In the genomic region with DNA sequence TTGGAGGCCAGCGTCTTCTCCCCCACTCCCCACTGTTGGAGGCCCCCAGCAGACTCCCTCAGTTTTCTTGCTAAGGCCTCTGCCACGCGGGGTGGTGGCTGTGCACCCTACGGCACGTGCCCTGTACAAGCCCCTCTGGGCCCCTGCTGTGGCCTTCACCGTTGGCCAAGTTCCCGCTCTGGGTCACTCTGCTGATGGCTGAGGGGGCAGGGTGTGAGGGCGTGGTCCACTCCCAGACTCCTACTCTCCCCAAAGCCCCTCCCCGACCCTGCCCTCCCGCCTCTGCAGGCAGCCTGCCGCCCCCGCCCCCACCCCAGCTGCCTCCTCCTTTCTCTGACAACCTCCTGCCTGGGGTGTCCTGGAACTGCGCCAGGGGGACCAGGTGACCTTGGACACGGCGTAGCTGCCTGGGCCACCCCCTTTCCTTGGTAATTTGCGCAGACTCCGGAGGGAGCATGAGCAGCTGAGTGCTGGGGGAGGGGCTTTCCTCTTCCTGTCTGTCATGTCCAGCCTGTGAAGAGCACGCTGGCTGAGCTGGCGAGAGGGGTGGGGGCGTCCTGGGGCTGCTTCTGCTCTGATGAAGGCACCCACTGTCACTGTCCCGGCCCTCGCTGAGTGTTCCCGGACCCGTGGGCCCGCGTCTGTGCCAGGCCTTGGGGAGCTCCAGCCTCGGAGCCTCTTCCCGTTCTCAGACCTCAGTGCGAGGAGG, we compare ENCODE assay signal across 12 cellular contexts.
DNase-seq lines count a peak whose midpoint lies in the region; ATAC-seq and TF ChIP-seq lines count a peak whose summit lies in the region.
"Had no signal": no experiment of that assay in that cellular context is flagged by ENCODE, and none has a peak within 500 bp of the region (broad histone marks: within the 10 kb centered on the region; RNA-seq: fewer than 3 reads in every experiment).

No MANE protein-coding gene starts in this region.

- H3K36me3 ChIP-seq in right atrium auricular region (no peaks in the 10 kb centered on the region), upper lobe of right lung (no peaks in the 10 kb centered on the region), trophoblast cell (ENCODE audit: control insufficient read depth in 1 of 2, insufficient read depth in 2 of 2, low read length in 2 of 2) (no peaks in the 10 kb centered on the region)

- H3K9me3 ChIP-seq in right atrium auricular region (peaks cover 0 to 5% of the 10 kb centered on the region in 2 donors), upper lobe of right lung (no peaks in the 10 kb centered on the region), trophoblast cell (ENCODE audit: insufficient read depth, low read depth, low read length) (peaks cover 5% of the 10 kb centered on the region)

- peaks cover 18 to 62% of the 10 kb centered on the region in 2 donors for H3K27me3 Mint-ChIP-seq in effector memory CD8-positive, alpha-beta T cell

- ATAC-seq in Right ventricle myocardium inferior (no peak), left colon (peak; percentile 55), upper lobe of right lung (peak; percentile 6)
- no peak for ATAC-seq in effector memory CD8-positive, alpha-beta T cell (replicated peaks)
- ATAC-seq: stimulated activated memory B cell treated with anti-CD40 and anti-IgM and Interleukin-4, amounts not matched to agents 10 μg/mL and 1 μg/mL and 100 μg/mL, for 72 hours; T-helper 17 cell had no signal

- H3K23ac ChIP-seq in trophoblast cell (ENCODE audit: low read length): no peak overlapping the region

- no peak overlapping the region for H3K14ac ChIP-seq in trophoblast cell (ENCODE audit: low read length)

- H3K79me2 ChIP-seq in trophoblast cell (ENCODE audit: control insufficient read depth, insufficient read depth, low read length, poor library complexity): no peaks in the 10 kb centered on the region

- no peak overlapping the region for H3K18ac ChIP-seq in trophoblast cell (ENCODE audit: low read length)

- H2BK5ac ChIP-seq in trophoblast cell (ENCODE audit: low read depth, low read length, poor library complexity): no peak overlapping the region

- H3K27me3 ChIP-seq in right atrium auricular region: no peaks in the 10 kb centered on the region
- H3K27me3 ChIP-seq in upper lobe of right lung: no peaks in the 10 kb centered on the region
- no peaks in the 10 kb centered on the region for H3K27me3 ChIP-seq in trophoblast cell (ENCODE audit: insufficient read depth, low read length)

- peaks cover 10 to 11% of the 10 kb centered on the region in 2 donors for H3K4me1 Mint-ChIP-seq in effector memory CD8-positive, alpha-beta T cell (ENCODE audit: low read depth in 2 of 2)

- H4K91ac ChIP-seq in trophoblast cell (ENCODE audit: low read depth, low read length): no peak overlapping the region

- no peak overlapping the region for H2BK120ac ChIP-seq in trophoblast cell (ENCODE audit: insufficient read depth, low read length, poor library complexity)

- no peak overlapping the region for H3K4ac ChIP-seq in trophoblast cell (ENCODE audit: low read depth, low read length)

- no peak overlapping the region for H2BK12ac ChIP-seq in trophoblast cell (ENCODE audit: low read length)

- intact Hi-C loops in Right ventricle myocardium inferior (cut with DNase I) (no loop called here), left colon (cut with DNase I, micrococcal nuclease) (no loop called here), upper lobe of right lung (cut with DNase I) (no loop called here)

- H3K9me3 Mint-ChIP-seq in effector memory CD8-positive, alpha-beta T cell: no peaks in the 10 kb centered on the region

- H3K9ac ChIP-seq in trophoblast cell (ENCODE audit: low read length): no peak overlapping the region

- no peak overlapping the region for H3K4me3 Mint-ChIP-seq in effector memory CD8-positive, alpha-beta T cell
- H3K4me3 Mint-ChIP-seq: stimulated activated memory B cell treated with anti-CD40 and anti-IgM and Interleukin-4, amounts not matched to agents 10 μg/mL and 1 μg/mL and 100 μg/mL, for 72 hours; T-helper 17 cell had no signal

- DNase-seq in Right ventricle myocardium inferior (ENCODE audit: missing footprints) (peak; percentile 50), right atrium auricular region (ENCODE audit: low spot score) (no peak), UCSD-AML1 (lab: John Stamatoyannopoulos, UW; ENCODE audit: unreplicated experiment) (peak; percentile 55), left colon (peak; percentile 66 to 78), upper lobe of right lung (no peak), trophoblast cell (no peak), 8988T (no peak)
- no peak for DNase-seq in effector memory CD8-positive, alpha-beta T cell
- DNase-seq: activated T-cell treated with anti-CD3 and anti-CD28 coated beads, Interleukin-2, amount 50 U/mL, for 1 hour; NCI-H226; T-helper 17 cell had no signal

- H3K4me1 ChIP-seq in right atrium auricular region (peaks cover 0 to 16% of the 10 kb centered on the region in 2 donors), upper lobe of right lung (peaks cover 2% of the 10 kb centered on the region), trophoblast cell (ENCODE audit: control insufficient read depth in 1 of 2, insufficient read depth in 2 of 2, low read length in 2 of 2) (no peaks in the 10 kb centered on the region)

- no peak overlapping the region for H2AFZ ChIP-seq in trophoblast cell (ENCODE audit: insufficient read depth, low read length, poor library complexity)

- TF ChIP-seq CTCF in right atrium auricular region (IDR thresholded peaks at IDR 0.05) (no peak), upper lobe of right lung (IDR thresholded peaks at IDR 0.05) (no peak)

- no peaks in the 10 kb centered on the region for H3K79me1 ChIP-seq in trophoblast cell (ENCODE audit: low read length)

- H4K12ac ChIP-seq in trophoblast cell (ENCODE audit: low read depth, low read length): no peak overlapping the region

- no peak overlapping the region for H4K8ac ChIP-seq in trophoblast cell (ENCODE audit: low read depth, low read length)

- H3K36me3 Mint-ChIP-seq in effector memory CD8-positive, alpha-beta T cell (ENCODE audit: insufficient read depth): no peaks in the 10 kb centered on the region
- H3K36me3 Mint-ChIP-seq: stimulated activated memory B cell treated with anti-CD40 and anti-IgM and Interleukin-4, amounts not matched to agents 10 μg/mL and 1 μg/mL and 100 μg/mL, for 72 hours had no signal

- peak overlapping the region in 1 of 2 donors; percentile 19 for H3K4me3 ChIP-seq in right atrium auricular region
- peak overlapping the region; percentile 39 for H3K4me3 ChIP-seq in upper lobe of right lung
- no peak overlapping the region for H3K4me3 ChIP-seq in trophoblast cell (ENCODE audit: low read depth, low read length)

- H3K4me2 ChIP-seq in trophoblast cell (ENCODE audit: low read length): no peak overlapping the region

- H3K27ac ChIP-seq in right atrium auricular region (no peak overlapping the region), upper lobe of right lung (no peak overlapping the region), trophoblast cell (ENCODE audit: low read depth, low read length) (no peak overlapping the region)

- WGBS in trophoblast cell (ENCODE audit: extremely low coverage, insufficient coverage, insufficient read length): no CpG with 5 or more reads among the region's 29 CpGs

- H2AK5ac ChIP-seq in trophoblast cell (ENCODE audit: low read length): no peak overlapping the region

- no peak overlapping the region for H3K27ac Mint-ChIP-seq in effector memory CD8-positive, alpha-beta T cell
- H3K27ac Mint-ChIP-seq: stimulated activated memory B cell treated with anti-CD40 and anti-IgM and Interleukin-4, amounts not matched to agents 10 μg/mL and 1 μg/mL and 100 μg/mL, for 72 hours; T-helper 17 cell had no signal

Comparison
In these comparisons a context has a peak if more than half of its experiments do, and no peak if none do; other contexts are left out.
1. DNase-seq: peak in Right ventricle myocardium inferior (single experiment), UCSD-AML1 (single experiment) and left colon (2 of 2); none in right atrium auricular region (single experiment), upper lobe of right lung (single experiment), effector memory CD8-positive, alpha-beta T cell (0 of 3), trophoblast cell (0 of 2) and 8988T (single experiment).
2. ATAC-seq: peak in left colon (single experiment) and upper lobe of right lung (single experiment); none in Right ventricle myocardium inferior (single experiment) and effector memory CD8-positive, alpha-beta T cell (single experiment).